Comparison of ENCODE assay signal across 13 cellular contexts in genomic region chr10:87750001-87750651, GRCh38.
DNase-seq lines count a peak whose midpoint lies in the region; ATAC-seq and TF ChIP-seq lines count a peak whose summit lies in the region.
"Had no signal": no experiment of that assay in that cellular context is flagged by ENCODE, and none has a peak within 500 bp of the region (broad histone marks: within the 10 kb centered on the region; RNA-seq: fewer than 3 reads in every experiment).

No MANE protein-coding gene starts in this region.

- no peak overlapping the region for H3K9ac ChIP-seq in trophoblast cell (ENCODE audit: low read length)

- intact Hi-C loops in activated CD8-positive, alpha-beta T cell treated with anti-CD3 and anti-CD28 coated beads for 36 hours (cut with micrococcal nuclease), result no loop called here

- no peak overlapping the region for H4K8ac ChIP-seq in trophoblast cell (ENCODE audit: low read depth, low read length)

- no peaks in the 10 kb centered on the region for H3K79me2 ChIP-seq in trophoblast cell (ENCODE audit: control insufficient read depth, insufficient read depth, low read length, poor library complexity)

- no peak overlapping the region for H3K4me3 ChIP-seq in trophoblast cell (ENCODE audit: low read depth, low read length)
- H3K4me3 ChIP-seq: dorsolateral prefrontal cortex had no signal

- POLR2A ChIA-PET in activated CD8-positive, alpha-beta T cell treated with anti-CD3 and anti-CD28 coated beads for 36 hours (lab: Charles Lee), result no interaction called here
- POLR2A ChIA-PET in activated CD8-positive, alpha-beta T cell treated with anti-CD3 and anti-CD28 coated beads, Interleukin-2, amount 10 ng/mL, durations not matched to agents 7 days and 5 days (lab: Charles Lee), result no interaction called here

- no peaks in the 10 kb centered on the region for H3K27me3 ChIP-seq in trophoblast cell (ENCODE audit: insufficient read depth, low read length)
- H3K27me3 ChIP-seq: BE2C, dorsolateral prefrontal cortex had no signal

- no peaks in the 10 kb centered on the region for H3K9me3 ChIP-seq in trophoblast cell (ENCODE audit: insufficient read depth, low read depth, low read length)
- H3K9me3 ChIP-seq: BE2C had no signal

- no peak overlapping the region for H3K14ac ChIP-seq in trophoblast cell (ENCODE audit: low read length)

- no peak overlapping the region for H2BK5ac ChIP-seq in trophoblast cell (ENCODE audit: low read depth, low read length, poor library complexity)

- ATAC-seq in activated CD8-positive, alpha-beta T cell treated with anti-CD3 and anti-CD28 coated beads for 36 hours, result no peak
- no peak for ATAC-seq in activated CD8-positive, alpha-beta T cell treated with anti-CD3 and anti-CD28 coated beads, Interleukin-2, amount 10 ng/mL, durations not matched to agents 7 days and 5 days
- no peak for ATAC-seq in GM19397 (IDR thresholded peaks at IDR 0.05; ENCODE audit: unreplicated experiment)

- no peak overlapping the region for H3K18ac ChIP-seq in trophoblast cell (ENCODE audit: low read length)

- DNase-seq in activated CD8-positive, alpha-beta T cell treated with anti-CD3 and anti-CD28 coated beads for 36 hours, result no peak
- no peak for DNase-seq in activated CD8-positive, alpha-beta T cell treated with anti-CD3 and anti-CD28 coated beads, Interleukin-2, amount 10 ng/mL, durations not matched to agents 7 days and 5 days
- DNase-seq in NCI-H69 (lab: John Stamatoyannopoulos, UW) (peak; percentile 79), fibroblast of peridontal ligament (ENCODE audit: extremely low read depth) (peak; percentile 97), renal cortical epithelial cell (ENCODE audit: low read depth) (peak; percentile 97), trophoblast cell (no peak), NCI-H345 (lab: John Stamatoyannopoulos, UW) (no peak)
- DNase-seq: BE2C, dorsolateral prefrontal cortex, mammary epithelial cell, NCI-H1092, SIG-M5 had no signal

- no peak overlapping the region for H4K91ac ChIP-seq in trophoblast cell (ENCODE audit: low read depth, low read length)

- H2AK5ac ChIP-seq in trophoblast cell (ENCODE audit: low read length), result no peak overlapping the region

- H3K36me3 ChIP-seq in trophoblast cell (ENCODE audit: control insufficient read depth in 1 of 2, insufficient read depth in 2 of 2, low read length in 2 of 2), result peaks cover 0 to 1% of the 10 kb centered on the region in 2 experiments

- no peak for TF ChIP-seq CTCF in activated CD8-positive, alpha-beta T cell treated with anti-CD3 and anti-CD28 coated beads for 36 hours (IDR thresholded peaks at IDR 0.05)

- H3K9me3 Mint-ChIP-seq in activated CD8-positive, alpha-beta T cell treated with anti-CD3 and anti-CD28 coated beads for 36 hours, result no peaks in the 10 kb centered on the region
- no peaks in the 10 kb centered on the region for H3K9me3 Mint-ChIP-seq in activated CD8-positive, alpha-beta T cell treated with anti-CD3 and anti-CD28 coated beads, Interleukin-2, amount 10 ng/mL, durations not matched to agents 7 days and 5 days (ENCODE audit: insufficient read depth)

- H3K4me2 ChIP-seq in trophoblast cell (ENCODE audit: low read length), result no peak overlapping the region

- H3K4ac ChIP-seq in trophoblast cell (ENCODE audit: low read depth, low read length), result no peak overlapping the region

- no peak overlapping the region for H3K27ac ChIP-seq in trophoblast cell (ENCODE audit: low read depth, low read length)
- H3K27ac ChIP-seq: dorsolateral prefrontal cortex had no signal

- H3K27me3 Mint-ChIP-seq in activated CD8-positive, alpha-beta T cell treated with anti-CD3 and anti-CD28 coated beads for 36 hours, result no peaks in the 10 kb centered on the region
- H3K27me3 Mint-ChIP-seq in activated CD8-positive, alpha-beta T cell treated with anti-CD3 and anti-CD28 coated beads, Interleukin-2, amount 10 ng/mL, durations not matched to agents 7 days and 5 days (ENCODE audit: low read depth), result no peaks in the 10 kb centered on the region

- H3K36me3 Mint-ChIP-seq in activated CD8-positive, alpha-beta T cell treated with anti-CD3 and anti-CD28 coated beads for 36 hours (ENCODE audit: low read depth), result peaks cover 14% of the 10 kb centered on the region
- H3K36me3 Mint-ChIP-seq in activated CD8-positive, alpha-beta T cell treated with anti-CD3 and anti-CD28 coated beads, Interleukin-2, amount 10 ng/mL, durations not matched to agents 7 days and 5 days (ENCODE audit: low read depth), result peaks cover 23% of the 10 kb centered on the region

- peak overlapping the region; percentile 2 for H3K27ac Mint-ChIP-seq in activated CD8-positive, alpha-beta T cell treated with anti-CD3 and anti-CD28 coated beads for 36 hours
- no peak overlapping the region for H3K27ac Mint-ChIP-seq in activated CD8-positive, alpha-beta T cell treated with anti-CD3 and anti-CD28 coated beads, Interleukin-2, amount 10 ng/mL, durations not matched to agents 7 days and 5 days

- H4K12ac ChIP-seq in trophoblast cell (ENCODE audit: low read depth, low read length), result no peak overlapping the region

- H3K4me1 Mint-ChIP-seq in activated CD8-positive, alpha-beta T cell treated with anti-CD3 and anti-CD28 coated beads for 36 hours (ENCODE audit: low read depth), result peaks cover 37% of the 10 kb centered on the region
- peaks cover 7% of the 10 kb centered on the region for H3K4me1 Mint-ChIP-seq in activated CD8-positive, alpha-beta T cell treated with anti-CD3 and anti-CD28 coated beads, Interleukin-2, amount 10 ng/mL, durations not matched to agents 7 days and 5 days (ENCODE audit: low read depth)

- no peaks in the 10 kb centered on the region for H3K79me1 ChIP-seq in trophoblast cell (ENCODE audit: low read length)

- CTCF ChIA-PET in activated CD8-positive, alpha-beta T cell treated with anti-CD3 and anti-CD28 coated beads for 36 hours (lab: Charles Lee), result interaction anchor here (0.6 to 1.3 kb wide), 2 partner anchors 18 to 218 kb away, joined by 3 to 6 read pairs; no protein-coding TSS in a partner anchor
- CTCF ChIA-PET in activated CD8-positive, alpha-beta T cell treated with anti-CD3 and anti-CD28 coated beads, Interleukin-2, amount 10 ng/mL, durations not matched to agents 7 days and 5 days (lab: Charles Lee), result interaction anchor here (0.8 to 1.3 kb wide), 3 partner anchors 9 to 92 kb away, joined by 3 to 4 read pairs (median 3); no protein-coding TSS in a partner anchor

- H2BK120ac ChIP-seq in trophoblast cell (ENCODE audit: insufficient read depth, low read length, poor library complexity), result no peak overlapping the region

- WGBS in trophoblast cell (ENCODE audit: extremely low coverage, insufficient coverage, insufficient read length), result no CpG with 5 or more reads among the region's 4 CpGs

- H3K4me3 Mint-ChIP-seq in activated CD8-positive, alpha-beta T cell treated with anti-CD3 and anti-CD28 coated beads for 36 hours, result no peak overlapping the region
- H3K4me3 Mint-ChIP-seq in activated CD8-positive, alpha-beta T cell treated with anti-CD3 and anti-CD28 coated beads, Interleukin-2, amount 10 ng/mL, durations not matched to agents 7 days and 5 days, result no peak overlapping the region

- H2AFZ ChIP-seq in trophoblast cell (ENCODE audit: insufficient read depth, low read length, poor library complexity), result no peak overlapping the region

- H3K23ac ChIP-seq in trophoblast cell (ENCODE audit: low read length), result no peak overlapping the region

- H3K4me1 ChIP-seq in trophoblast cell (ENCODE audit: control insufficient read depth in 1 of 2, insufficient read depth in 2 of 2, low read length in 2 of 2), result no peaks in the 10 kb centered on the region
- H3K4me1 ChIP-seq: BE2C had no signal

- no peak overlapping the region for H2BK12ac ChIP-seq in trophoblast cell (ENCODE audit: low read length)

Comparison
In these comparisons a context has a peak if more than half of its experiments do, and no peak if none do; other contexts are left out.
1. DNase-seq: peak in NCI-H69 (single experiment), fibroblast of peridontal ligament (single experiment) and renal cortical epithelial cell (single experiment); none in activated CD8-positive, alpha-beta T cell treated with anti-CD3 and anti-CD28 coated beads for 36 hours (single experiment), activated CD8-positive, alpha-beta T cell treated with anti-CD3 and anti-CD28 coated beads, Interleukin-2, amount 10 ng/mL, durations not matched to agents 7 days and 5 days (single experiment), trophoblast cell (0 of 2) and NCI-H345 (single experiment).